1 cellular context compared by ENCODE assay signal in the genomic region with DNA sequence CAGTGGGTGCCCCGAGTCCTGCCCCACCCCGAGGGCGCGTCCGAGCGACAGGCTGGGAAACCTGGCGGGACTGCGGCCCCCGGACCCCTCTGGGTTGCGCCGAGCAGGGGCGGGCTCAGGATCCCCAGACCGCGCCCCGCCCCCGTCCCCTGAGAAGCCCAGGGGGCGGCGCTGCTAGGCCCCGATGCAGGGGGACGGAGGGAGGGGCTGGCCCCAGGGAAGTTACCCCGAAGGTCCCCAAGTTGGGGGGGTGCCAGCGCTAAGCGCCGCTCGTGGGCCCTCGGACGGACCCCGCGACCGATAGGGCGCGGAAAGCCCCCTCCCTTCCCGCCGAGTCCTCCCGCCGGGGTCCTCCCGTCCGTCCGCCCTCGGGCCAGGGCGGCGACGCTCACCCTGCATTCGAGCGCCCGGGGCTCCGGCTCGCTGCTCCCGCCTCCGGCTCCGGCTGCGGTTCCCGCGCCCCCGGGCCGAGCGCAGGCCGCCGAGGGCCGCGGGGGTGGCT.
TF ChIP-seq lines count a peak whose summit lies in the region.

No MANE protein-coding gene starts in this region.

TF ChIP-seq in HCT116, 20 proteins besides CTCF, POLR2A, EP300 and RAD21 (continued from another document):
- TF ChIP-seq CEBPB (IDR thresholded peaks at IDR 0.05; ENCODE audit: low read depth) (no peak), SP1 (IDR thresholded peaks at IDR 0.05; ENCODE audit: low read depth) (no peak), CBX3 (IDR thresholded peaks at IDR 0.05; ENCODE audit: low read depth) (no peak), ZFX (IDR thresholded peaks at IDR 0.05) (0 out of 2 replicates have a peak, but pooled peaks have one; percentile 21)
- TF ChIP-seq, protein P1, sequence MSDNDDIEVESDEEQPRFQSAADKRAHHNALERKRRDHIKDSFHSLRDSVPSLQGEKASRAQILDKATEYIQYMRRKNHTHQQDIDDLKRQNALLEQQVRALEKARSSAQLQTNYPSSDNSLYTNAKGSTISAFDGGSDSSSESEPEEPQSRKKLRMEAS (IDR thresholded peaks at IDR 0.05), result no peak
